ENCODE assay signal across 1 cellular context in genomic region chr17:37490022-37490587, GRCh38.
A peak's percentile ranks its signal among the peaks of the same experiment; 100 is the strongest.
TF ChIP-seq lines count a peak whose summit lies in the region.

No MANE protein-coding gene starts in this region.

TF ChIP-seq in HepG2, 621 proteins besides CTCF, POLR2A, EP300 and RAD21 (continued from another document and continues in another):
- no peak for TF ChIP-seq CERS6 (CRISPR knock-in tag; IDR thresholded peaks at IDR 0.05)
- TF ChIP-seq, protein P1, sequence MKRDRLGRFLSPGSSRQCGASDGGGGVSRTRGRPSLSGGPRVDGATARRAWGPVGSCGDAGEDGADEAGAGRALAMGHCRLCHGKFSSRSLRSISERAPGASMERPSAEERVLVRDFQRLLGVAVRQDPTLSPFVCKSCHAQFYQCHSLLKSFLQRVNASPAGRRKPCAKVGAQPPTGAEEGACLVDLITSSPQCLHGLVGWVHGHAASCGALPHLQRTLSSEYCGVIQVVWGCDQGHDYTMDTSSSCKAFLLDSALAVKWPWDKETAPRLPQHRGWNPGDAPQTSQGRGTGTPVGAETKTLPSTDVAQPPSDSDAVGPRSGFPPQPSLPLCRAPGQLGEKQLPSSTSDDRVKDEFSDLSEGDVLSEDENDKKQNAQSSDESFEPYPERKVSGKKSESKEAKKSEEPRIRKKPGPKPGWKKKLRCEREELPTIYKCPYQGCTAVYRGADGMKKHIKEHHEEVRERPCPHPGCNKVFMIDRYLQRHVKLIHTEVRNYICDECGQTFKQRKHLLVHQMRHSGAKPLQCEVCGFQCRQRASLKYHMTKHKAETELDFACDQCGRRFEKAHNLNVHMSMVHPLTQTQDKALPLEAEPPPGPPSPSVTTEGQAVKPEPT (CRISPR knock-in tag; IDR thresholded peaks at IDR 0.05; ENCODE audit: low read depth): no peak
- TF ChIP-seq ZC3H4 (CRISPR knock-in tag; IDR thresholded peaks at IDR 0.05; ENCODE audit: borderline replicate concordance): no peak
- TF ChIP-seq, protein P2, sequence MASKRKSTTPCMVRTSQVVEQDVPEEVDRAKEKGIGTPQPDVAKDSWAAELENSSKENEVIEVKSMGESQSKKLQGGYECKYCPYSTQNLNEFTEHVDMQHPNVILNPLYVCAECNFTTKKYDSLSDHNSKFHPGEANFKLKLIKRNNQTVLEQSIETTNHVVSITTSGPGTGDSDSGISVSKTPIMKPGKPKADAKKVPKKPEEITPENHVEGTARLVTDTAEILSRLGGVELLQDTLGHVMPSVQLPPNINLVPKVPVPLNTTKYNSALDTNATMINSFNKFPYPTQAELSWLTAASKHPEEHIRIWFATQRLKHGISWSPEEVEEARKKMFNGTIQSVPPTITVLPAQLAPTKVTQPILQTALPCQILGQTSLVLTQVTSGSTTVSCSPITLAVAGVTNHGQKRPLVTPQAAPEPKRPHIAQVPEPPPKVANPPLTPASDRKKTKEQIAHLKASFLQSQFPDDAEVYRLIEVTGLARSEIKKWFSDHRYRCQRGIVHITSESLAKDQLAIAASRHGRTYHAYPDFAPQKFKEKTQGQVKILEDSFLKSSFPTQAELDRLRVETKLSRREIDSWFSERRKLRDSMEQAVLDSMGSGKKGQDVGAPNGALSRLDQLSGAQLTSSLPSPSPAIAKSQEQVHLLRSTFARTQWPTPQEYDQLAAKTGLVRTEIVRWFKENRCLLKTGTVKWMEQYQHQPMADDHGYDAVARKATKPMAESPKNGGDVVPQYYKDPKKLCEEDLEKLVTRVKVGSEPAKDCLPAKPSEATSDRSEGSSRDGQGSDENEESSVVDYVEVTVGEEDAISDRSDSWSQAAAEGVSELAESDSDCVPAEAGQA (IDR thresholded peaks at IDR 0.05; ENCODE audit: low read depth): no peak
- TF ChIP-seq, protein P2 (CRISPR knock-in tag; IDR thresholded peaks at IDR 0.05; ENCODE audit: borderline replicate concordance): 0 out of 2 replicates have a peak, but pooled peaks have one; percentile 49
- no peak for TF ChIP-seq KLF16 (CRISPR knock-in tag; IDR thresholded peaks at IDR 0.05)
- TF ChIP-seq THRA (CRISPR knock-in tag; IDR thresholded peaks at IDR 0.05; ENCODE audit: borderline replicate concordance): no peak
- TF ChIP-seq ZNF740 (CRISPR knock-in tag; IDR thresholded peaks at IDR 0.05): no peak
- 0 out of 2 replicates have a peak, but pooled peaks have one; percentile 26 for TF ChIP-seq ZMYM4 (CRISPR knock-in tag; IDR thresholded peaks at IDR 0.05)
- TF ChIP-seq, protein P3, sequence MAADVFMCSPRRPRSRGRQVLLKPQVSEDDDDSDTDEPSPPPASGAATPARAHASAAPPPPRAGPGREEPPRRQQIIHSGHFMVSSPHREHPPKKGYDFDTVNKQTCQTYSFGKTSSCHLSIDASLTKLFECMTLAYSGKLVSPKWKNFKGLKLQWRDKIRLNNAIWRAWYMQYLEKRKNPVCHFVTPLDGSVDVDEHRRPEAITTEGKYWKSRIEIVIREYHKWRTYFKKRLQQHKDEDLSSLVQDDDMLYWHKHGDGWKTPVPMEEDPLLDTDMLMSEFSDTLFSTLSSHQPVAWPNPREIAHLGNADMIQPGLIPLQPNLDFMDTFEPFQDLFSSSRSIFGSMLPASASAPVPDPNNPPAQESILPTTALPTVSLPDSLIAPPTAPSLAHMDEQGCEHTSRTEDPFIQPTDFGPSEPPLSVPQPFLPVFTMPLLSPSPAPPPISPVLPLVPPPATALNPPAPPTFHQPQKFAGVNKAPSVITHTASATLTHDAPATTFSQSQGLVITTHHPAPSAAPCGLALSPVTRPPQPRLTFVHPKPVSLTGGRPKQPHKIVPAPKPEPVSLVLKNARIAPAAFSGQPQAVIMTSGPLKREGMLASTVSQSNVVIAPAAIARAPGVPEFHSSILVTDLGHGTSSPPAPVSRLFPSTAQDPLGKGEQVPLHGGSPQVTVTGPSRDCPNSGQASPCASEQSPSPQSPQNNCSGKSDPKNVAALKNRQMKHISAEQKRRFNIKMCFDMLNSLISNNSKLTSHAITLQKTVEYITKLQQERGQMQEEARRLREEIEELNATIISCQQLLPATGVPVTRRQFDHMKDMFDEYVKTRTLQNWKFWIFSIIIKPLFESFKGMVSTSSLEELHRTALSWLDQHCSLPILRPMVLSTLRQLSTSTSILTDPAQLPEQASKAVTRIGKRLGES (CRISPR knock-in tag; IDR thresholded peaks at IDR 0.05; ENCODE audit: borderline replicate concordance): no peak
- no peak for TF ChIP-seq PHF20 (CRISPR knock-in tag; IDR thresholded peaks at IDR 0.05)
- TF ChIP-seq CREB3 (CRISPR knock-in tag; IDR thresholded peaks at IDR 0.05): no peak
- 0 out of 2 replicates have a peak, but pooled peaks have one; percentile 23 for TF ChIP-seq ZNF263 (CRISPR knock-in tag; IDR thresholded peaks at IDR 0.05)
- 0 out of 2 replicates have a peak, but pooled peaks have one; percentile 7 for TF ChIP-seq ZNF761 (CRISPR knock-in tag; conservative IDR thresholded peaks at IDR 0.05)
- no peak for TF ChIP-seq ZNF781 (CRISPR knock-in tag; IDR thresholded peaks at IDR 0.05; ENCODE audit: borderline replicate concordance, not compliant biosample characterization)
- TF ChIP-seq KDM2A (CRISPR knock-in tag; IDR thresholded peaks at IDR 0.05; ENCODE audit: borderline replicate concordance, low read depth): peak; percentile 43; the same call in 1 of the 2 replicates
- no peak for TF ChIP-seq ZNF766 (CRISPR knock-in tag; IDR thresholded peaks at IDR 0.05; ENCODE audit: borderline replicate concordance)
- TF ChIP-seq ZNF18 (CRISPR knock-in tag; IDR thresholded peaks at IDR 0.05; ENCODE audit: insufficient replicate concordance): no peak
- TF ChIP-seq ZNF44 (CRISPR knock-in tag; IDR thresholded peaks at IDR 0.05): no peak
- no peak for TF ChIP-seq ZFP90 (CRISPR knock-in tag; IDR thresholded peaks at IDR 0.05; ENCODE audit: borderline replicate concordance)
- TF ChIP-seq, protein P4, sequence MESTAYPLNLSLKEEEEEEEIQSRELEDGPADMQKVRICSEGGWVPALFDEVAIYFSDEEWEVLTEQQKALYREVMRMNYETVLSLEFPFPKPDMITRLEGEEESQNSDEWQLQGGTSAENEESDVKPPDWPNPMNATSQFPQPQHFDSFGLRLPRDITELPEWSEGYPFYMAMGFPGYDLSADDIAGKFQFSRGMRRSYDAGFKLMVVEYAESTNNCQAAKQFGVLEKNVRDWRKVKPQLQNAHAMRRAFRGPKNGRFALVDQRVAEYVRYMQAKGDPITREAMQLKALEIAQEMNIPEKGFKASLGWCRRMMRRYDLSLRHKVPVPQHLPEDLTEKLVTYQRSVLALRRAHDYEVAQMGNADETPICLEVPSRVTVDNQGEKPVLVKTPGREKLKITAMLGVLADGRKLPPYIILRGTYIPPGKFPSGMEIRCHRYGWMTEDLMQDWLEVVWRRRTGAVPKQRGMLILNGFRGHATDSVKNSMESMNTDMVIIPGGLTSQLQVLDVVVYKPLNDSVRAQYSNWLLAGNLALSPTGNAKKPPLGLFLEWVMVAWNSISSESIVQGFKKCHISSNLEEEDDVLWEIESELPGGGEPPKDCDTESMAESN (CRISPR knock-in tag; conservative IDR thresholded peaks at IDR 0.05): no peak
- TF ChIP-seq MZF1 (CRISPR knock-in tag; IDR thresholded peaks at IDR 0.05; ENCODE audit: borderline replicate concordance): no peak
- TF ChIP-seq ZNF775 (CRISPR knock-in tag; IDR thresholded peaks at IDR 0.05; ENCODE audit: borderline replicate concordance): no peak
- no peak for TF ChIP-seq TBL1XR1 (IDR thresholded peaks at IDR 0.05; ENCODE audit: borderline replicate concordance, low read length, partially characterized antibody)
- no peak for TF ChIP-seq ZNF572 (CRISPR knock-in tag; IDR thresholded peaks at IDR 0.05)
- no peak for TF ChIP-seq ZSCAN9 (CRISPR knock-in tag; IDR thresholded peaks at IDR 0.05; ENCODE audit: borderline replicate concordance)
- no peak for TF ChIP-seq MTF2 (CRISPR knock-in tag; IDR thresholded peaks at IDR 0.05; ENCODE audit: borderline replicate concordance)
- no peak for TF ChIP-seq ZNF816 (CRISPR knock-in tag; IDR thresholded peaks at IDR 0.05; ENCODE audit: borderline replicate concordance)
- no peak for TF ChIP-seq ZNF607 (CRISPR knock-in tag; IDR thresholded peaks at IDR 0.05; ENCODE audit: borderline replicate concordance)
- TF ChIP-seq JUND (CRISPR knock-in tag; IDR thresholded peaks at IDR 0.05): no peak
- no peak for TF ChIP-seq KLF9 (CRISPR knock-in tag; IDR thresholded peaks at IDR 0.05; ENCODE audit: low read depth)
- no peak for TF ChIP-seq SRF (IDR thresholded peaks at IDR 0.05; ENCODE audit: low read depth, low read length)
- TF ChIP-seq SMAD3 (CRISPR knock-in tag; IDR thresholded peaks at IDR 0.05): no peak
- TF ChIP-seq ZNF746 (CRISPR knock-in tag; IDR thresholded peaks at IDR 0.05): no peak; the same call in 1 of the 2 replicates
- no peak for TF ChIP-seq PAWR (CRISPR knock-in tag; IDR thresholded peaks at IDR 0.05; ENCODE audit: borderline replicate concordance)
- no peak for TF ChIP-seq MAFK (conservative IDR thresholded peaks at IDR 0.05 in 1 of 2, IDR thresholded peaks at IDR 0.05 in 1 of 2; ENCODE audit: low read length in 2 of 2)
- no peak for TF ChIP-seq DBP (CRISPR knock-in tag; IDR thresholded peaks at IDR 0.05; ENCODE audit: not compliant biosample characterization)
- no peak for TF ChIP-seq HNRNPL (IDR thresholded peaks at IDR 0.05; ENCODE audit: low read depth, low read length)
- TF ChIP-seq NCOR1 (IDR thresholded peaks at IDR 0.05; ENCODE audit: borderline replicate concordance, low read length): no peak
